Comparison of ENCODE assay signal across 8 cellular contexts in genomic region chr6:32192608-32193039, GRCh38. TPM values are rescaled to one million over a fixed set of nuclear protein-coding genes. Genes with fewer than 3 reads are reported as not detected.
DNase-seq lines count a peak whose midpoint lies in the region; ATAC-seq, FAIRE-seq and TF ChIP-seq lines count a peak whose summit lies in the region.

Gene GPSM3 (minus strand): TSS chr6:32192643. CDS start chr6:32192513, 130 bp downstream.

- H3K9me3 ChIP-seq in lower lobe of right lung, result no peaks in the 10 kb centered on the region

- ATAC-seq in lower lobe of right lung (no peak), GM18909 (IDR thresholded peaks at IDR 0.05; ENCODE audit: poor library complexity, unreplicated experiment) (no peak)

- peaks cover 73% of the 10 kb centered on the region for H3K4me1 ChIP-seq in lower lobe of right lung

- H3K36me3 ChIP-seq in bronchial epithelial cell (ENCODE audit: control insufficient read depth, insufficient read depth, low read length), result peaks cover 2% of the 10 kb centered on the region
- peaks cover 9% of the 10 kb centered on the region for H3K36me3 ChIP-seq in lower lobe of right lung

- DNase-seq in NK-92 treated with Interleukin-12 subunit alpha and Interleukin-12 subunit beta, amount 100 ng/mL, for 24 hours (lab: John Stamatoyannopoulos, UW), result peak; percentile 63
- DNase-seq in NK-92 (lab: John Stamatoyannopoulos, UW; ENCODE audit: unreplicated experiment), result no peak
- peak; percentile 47 for DNase-seq in bronchial epithelial cell (ENCODE audit: low read depth)
- DNase-seq in lower lobe of right lung, result peak; percentile 82
- peak in 17 of 49 donors; percentile 6 to 54 (median 33) for DNase-seq in substantia nigra (lab: John Stamatoyannopoulos, UW)
- DNase-seq in HuH-7 (ENCODE audit: low spot score), result no peak

- FAIRE-seq in bronchial epithelial cell (lab: Jason Lieb, UNC), result no peak

- peak within 1 kb of the TSS; percentile 91 for H3K27ac ChIP-seq in lower lobe of right lung
- peak within 1 kb of the TSS; percentile 98 for H3K27ac ChIP-seq in substantia nigra (ENCODE audit: low read depth, low read length, poor library complexity, severe bottlenecking)

- H3K4me3 ChIP-seq in bronchial epithelial cell (ENCODE audit: low read depth, low read length) (no peak within 1 kb of the TSS), lower lobe of right lung (peak within 1 kb of the TSS; percentile 76)

- intact Hi-C loops in T-helper 1 cell treated with Interleukin-12 subunit alpha and Interleukin-12 subunit beta and Interleukin-4 antibody, amounts not matched to agents 30 ng/mL and 1 ng/mL, for 36 hours (cut with micrococcal nuclease), result loop anchor here (1.0 to 10.0 kb wide), 7 partner anchors 73 to 1548 kb away; partner anchors contain the start of genes B3GALT4, C6orf136, CLIC1 and EHMT2
- intact Hi-C loops in lower lobe of right lung (cut with DNase I), result no loop called here

- no peak for TF ChIP-seq CTCF in bronchial epithelial cell (IDR thresholded peaks at IDR 0.05; ENCODE audit: insufficient read depth, low read length, severe bottlenecking)
- TF ChIP-seq CTCF in lower lobe of right lung (IDR thresholded peaks at IDR 0.05), result no peak

- H3K27me3 ChIP-seq in bronchial epithelial cell (ENCODE audit: control insufficient read depth, insufficient read depth, low read length), result no peaks in the 10 kb centered on the region
- no peaks in the 10 kb centered on the region for H3K27me3 ChIP-seq in lower lobe of right lung (ENCODE audit: low read depth)

RNA-seq across cellular contexts. Expression of gene GPSM3, which starts in this region (rescaled TPM):
- 264 and 265 TPM in 2 replicates for total RNA-seq in T-helper 1 cell treated with Interleukin-12 subunit alpha and Interleukin-12 subunit beta and Interleukin-4 antibody, amounts not matched to agents 30 ng/mL and 1 ng/mL, for 36 hours
- total RNA-seq in bronchial epithelial cell (0.64 and 0.79 TPM in 2 replicates), lower lobe of right lung (76.2 TPM)

Comparison
In these comparisons a context has a peak if more than half of its experiments do, and no peak if none do; other contexts are left out.
1. RNA of gene GPSM3 (total RNA-seq): 264 to 265 TPM in T-helper 1 cell treated with Interleukin-12 subunit alpha and Interleukin-12 subunit beta and Interleukin-4 antibody, amounts not matched to agents 30 ng/mL and 1 ng/mL, for 36 hours and 76.2 TPM in lower lobe of right lung (single experiment); 0.64 to 0.79 TPM in bronchial epithelial cell; every median in the first group is over 10 times any median in the second.
2. DNase-seq: peak in NK-92 treated with Interleukin-12 subunit alpha and Interleukin-12 subunit beta, amount 100 ng/mL, for 24 hours (single experiment) and lower lobe of right lung (single experiment); none in NK-92 (single experiment) and HuH-7 (single experiment).
3. Peak in DNase-seq in bronchial epithelial cell; RNA of the gene not detected or under 1 TPM.